Comparison of ENCODE assay signal across 1 cellular context in genomic region chr12:57452181-57452936, GRCh38.
TF ChIP-seq lines count a peak whose summit lies in the region.

No MANE protein-coding gene starts in this region.

TF ChIP-seq in HepG2, 621 proteins besides CTCF, POLR2A, EP300 and RAD21 (continued from another document):
- TF ChIP-seq SKIL (CRISPR knock-in tag; IDR thresholded peaks at IDR 0.05; ENCODE audit: borderline replicate concordance) (no peak), ZNF205 (CRISPR knock-in tag; IDR thresholded peaks at IDR 0.05) (no peak), ZNF768 (CRISPR knock-in tag; IDR thresholded peaks at IDR 0.05) (no peak), ZBTB42 (CRISPR knock-in tag; IDR thresholded peaks at IDR 0.05) (no peak), SIN3A (IDR thresholded peaks at IDR 0.05; ENCODE audit: borderline replicate concordance, low read depth, low read length) (no peak), TRIM24 (CRISPR knock-in tag; IDR thresholded peaks at IDR 0.05) (no peak), ZNF773 (CRISPR knock-in tag; IDR thresholded peaks at IDR 0.05; ENCODE audit: borderline replicate concordance) (no peak), MTA1 (CRISPR knock-in tag; IDR thresholded peaks at IDR 0.05; ENCODE audit: borderline replicate concordance) (0 out of 2 replicates have a peak, but pooled peaks have one; percentile 46), KMT2A (CRISPR knock-in tag; IDR thresholded peaks at IDR 0.05) (no peak), ZNF33A (CRISPR knock-in tag; IDR thresholded peaks at IDR 0.05; ENCODE audit: borderline replicate concordance) (no peak), ZBTB25 (CRISPR knock-in tag; IDR thresholded peaks at IDR 0.05) (no peak), ZNF460 (CRISPR knock-in tag; IDR thresholded peaks at IDR 0.05; ENCODE audit: borderline replicate concordance) (no peak), CEBPG (CRISPR knock-in tag; IDR thresholded peaks at IDR 0.05) (no peak), ZNF572 (CRISPR knock-in tag; IDR thresholded peaks at IDR 0.05) (0 out of 2 replicates have a peak, but pooled peaks have one; percentile 70), MXI1 (IDR thresholded peaks at IDR 0.05; ENCODE audit: borderline replicate concordance, low read depth, low read length) (no peak), NR2C2 (CRISPR knock-in tag; IDR thresholded peaks at IDR 0.05; ENCODE audit: borderline replicate concordance) (0 out of 2 replicates have a peak, but pooled peaks have one; percentile 18), ZNF761 (CRISPR knock-in tag; conservative IDR thresholded peaks at IDR 0.05) (0 out of 2 replicates have a peak, but pooled peaks have one; percentile 62), SNAPC2 (CRISPR knock-in tag; IDR thresholded peaks at IDR 0.05) (no peak)
- TF ChIP-seq, protein P1, sequence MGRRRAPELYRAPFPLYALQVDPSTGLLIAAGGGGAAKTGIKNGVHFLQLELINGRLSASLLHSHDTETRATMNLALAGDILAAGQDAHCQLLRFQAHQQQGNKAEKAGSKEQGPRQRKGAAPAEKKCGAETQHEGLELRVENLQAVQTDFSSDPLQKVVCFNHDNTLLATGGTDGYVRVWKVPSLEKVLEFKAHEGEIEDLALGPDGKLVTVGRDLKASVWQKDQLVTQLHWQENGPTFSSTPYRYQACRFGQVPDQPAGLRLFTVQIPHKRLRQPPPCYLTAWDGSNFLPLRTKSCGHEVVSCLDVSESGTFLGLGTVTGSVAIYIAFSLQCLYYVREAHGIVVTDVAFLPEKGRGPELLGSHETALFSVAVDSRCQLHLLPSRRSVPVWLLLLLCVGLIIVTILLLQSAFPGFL (CRISPR knock-in tag; IDR thresholded peaks at IDR 0.05) = no peak
- TF ChIP-seq, protein P2, sequence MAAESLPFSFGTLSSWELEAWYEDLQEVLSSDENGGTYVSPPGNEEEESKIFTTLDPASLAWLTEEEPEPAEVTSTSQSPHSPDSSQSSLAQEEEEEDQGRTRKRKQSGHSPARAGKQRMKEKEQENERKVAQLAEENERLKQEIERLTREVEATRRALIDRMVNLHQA (CRISPR knock-in tag; IDR thresholded peaks at IDR 0.05) = no peak
- TF ChIP-seq, protein P3, sequence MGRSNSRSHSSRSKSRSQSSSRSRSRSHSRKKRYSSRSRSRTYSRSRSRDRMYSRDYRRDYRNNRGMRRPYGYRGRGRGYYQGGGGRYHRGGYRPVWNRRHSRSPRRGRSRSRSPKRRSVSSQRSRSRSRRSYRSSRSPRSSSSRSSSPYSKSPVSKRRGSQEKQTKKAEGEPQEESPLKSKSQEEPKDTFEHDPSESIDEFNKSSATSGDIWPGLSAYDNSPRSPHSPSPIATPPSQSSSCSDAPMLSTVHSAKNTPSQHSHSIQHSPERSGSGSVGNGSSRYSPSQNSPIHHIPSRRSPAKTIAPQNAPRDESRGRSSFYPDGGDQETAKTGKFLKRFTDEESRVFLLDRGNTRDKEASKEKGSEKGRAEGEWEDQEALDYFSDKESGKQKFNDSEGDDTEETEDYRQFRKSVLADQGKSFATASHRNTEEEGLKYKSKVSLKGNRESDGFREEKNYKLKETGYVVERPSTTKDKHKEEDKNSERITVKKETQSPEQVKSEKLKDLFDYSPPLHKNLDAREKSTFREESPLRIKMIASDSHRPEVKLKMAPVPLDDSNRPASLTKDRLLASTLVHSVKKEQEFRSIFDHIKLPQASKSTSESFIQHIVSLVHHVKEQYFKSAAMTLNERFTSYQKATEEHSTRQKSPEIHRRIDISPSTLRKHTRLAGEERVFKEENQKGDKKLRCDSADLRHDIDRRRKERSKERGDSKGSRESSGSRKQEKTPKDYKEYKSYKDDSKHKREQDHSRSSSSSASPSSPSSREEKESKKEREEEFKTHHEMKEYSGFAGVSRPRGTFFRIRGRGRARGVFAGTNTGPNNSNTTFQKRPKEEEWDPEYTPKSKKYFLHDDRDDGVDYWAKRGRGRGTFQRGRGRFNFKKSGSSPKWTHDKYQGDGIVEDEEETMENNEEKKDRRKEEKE (IDR thresholded peaks at IDR 0.05) = no peak
TF ChIP-seq in HepG2: peak in this region for 9.
